8 cellular contexts compared by ENCODE assay signal in the genomic region with DNA sequence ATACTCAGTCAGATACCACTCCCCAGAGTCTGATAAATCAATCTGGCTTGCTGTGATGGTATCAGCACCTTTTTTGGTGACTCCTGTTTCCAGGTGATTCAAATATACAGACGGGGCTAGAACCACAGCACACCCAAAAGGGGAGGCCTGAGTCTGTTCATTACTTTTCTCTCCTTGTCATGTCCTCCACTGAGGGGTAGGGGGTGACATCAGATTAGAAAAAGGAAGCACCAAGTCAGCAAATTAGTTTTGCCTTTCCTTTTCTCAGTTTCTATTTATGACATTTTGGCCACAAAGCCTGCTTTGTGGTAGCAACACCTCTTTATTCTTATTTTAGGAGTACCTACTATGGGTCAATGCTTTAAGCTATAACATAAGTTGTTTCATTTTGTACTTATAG.
A peak's percentile ranks its signal among the peaks of the same experiment; 100 is the strongest.
DNase-seq lines count a peak whose midpoint lies in the region; ATAC-seq and TF ChIP-seq lines count a peak whose summit lies in the region.

No MANE protein-coding gene starts in this region.

- DNase-seq in AG09309 (ENCODE audit: low read depth) (no peak), superior temporal gyrus (ENCODE audit: extremely low spot score) (no peak), inferior parietal cortex (ENCODE audit: extremely low spot score) (no peak), activated gamma-delta T cell treated with Interleukin-2 at 50 U/mL for 16 hours (no peak)
- no peak for DNase-seq in stimulated activated naive B cell treated with anti-CD40 and anti-IgM and Interleukin-4, amounts not matched to agents 10 μg/mL and 1 μg/mL and 100 μg/mL, for 72 hours

- ATAC-seq in GM18909 (IDR thresholded peaks at IDR 0.05; ENCODE audit: poor library complexity, unreplicated experiment): peak; percentile 86
- peak; percentile 86 for ATAC-seq in HG03095 (IDR thresholded peaks at IDR 0.05; ENCODE audit: unreplicated experiment)
- peak; percentile 36 to 55 for ATAC-seq in stimulated activated naive B cell treated with anti-CD40 and anti-IgM and Interleukin-4, amounts not matched to agents 10 μg/mL and 1 μg/mL and 100 μg/mL, for 72 hours (replicated peaks)

- TF ChIP-seq CTCF in AG09309 (IDR thresholded peaks at IDR 0.05; ENCODE audit: control insufficient read depth, insufficient read depth, low read depth, low read length, missing control alignments): peak; percentile 28
- peak; percentile 44 for TF ChIP-seq CTCF in VCaP (conservative IDR thresholded peaks at IDR 0.05)

- H3K27ac Mint-ChIP-seq in stimulated activated naive B cell treated with anti-CD40 and anti-IgM and Interleukin-4, amounts not matched to agents 10 μg/mL and 1 μg/mL and 100 μg/mL, for 72 hours: no peak overlapping the region

- H3K4me1 Mint-ChIP-seq in stimulated activated naive B cell treated with anti-CD40 and anti-IgM and Interleukin-4, amounts not matched to agents 10 μg/mL and 1 μg/mL and 100 μg/mL, for 72 hours: no peaks in the 10 kb centered on the region

- H3K27me3 Mint-ChIP-seq in stimulated activated naive B cell treated with anti-CD40 and anti-IgM and Interleukin-4, amounts not matched to agents 10 μg/mL and 1 μg/mL and 100 μg/mL, for 72 hours: no peaks in the 10 kb centered on the region

- no peak overlapping the region for H3K27ac ChIP-seq in VCaP

- H3K4me3 Mint-ChIP-seq in stimulated activated naive B cell treated with anti-CD40 and anti-IgM and Interleukin-4, amounts not matched to agents 10 μg/mL and 1 μg/mL and 100 μg/mL, for 72 hours: no peak overlapping the region

- H3K36me3 Mint-ChIP-seq in stimulated activated naive B cell treated with anti-CD40 and anti-IgM and Interleukin-4, amounts not matched to agents 10 μg/mL and 1 μg/mL and 100 μg/mL, for 72 hours: no peaks in the 10 kb centered on the region

- H3K9me3 Mint-ChIP-seq in stimulated activated naive B cell treated with anti-CD40 and anti-IgM and Interleukin-4, amounts not matched to agents 10 μg/mL and 1 μg/mL and 100 μg/mL, for 72 hours: no peaks in the 10 kb centered on the region

- no peak overlapping the region for H3K4me3 ChIP-seq in AG09309 (ENCODE audit: control insufficient read depth, low read depth, low read length)
